14 cellular contexts compared by ENCODE assay signal in the genomic region with DNA sequence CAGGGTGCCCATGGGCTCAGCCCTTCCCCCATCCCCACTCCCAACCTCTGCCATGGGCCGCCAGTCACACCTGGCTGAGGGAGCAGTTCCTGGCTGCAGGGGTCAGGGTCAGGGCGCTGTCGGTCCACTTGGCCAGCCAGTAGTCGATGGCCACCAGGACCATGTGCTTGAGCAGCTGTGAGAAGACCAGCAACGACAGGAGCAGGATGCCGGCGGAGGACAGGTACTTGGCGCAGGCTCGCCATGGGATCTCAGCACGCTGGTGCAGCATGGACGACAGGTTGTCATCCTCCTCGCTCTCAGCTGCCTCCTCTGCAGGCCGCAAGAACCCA. TPM values are rescaled to one million over a fixed set of nuclear protein-coding genes. Genes with fewer than 3 reads are reported as not detected.
A peak's percentile ranks its signal among the peaks of the same experiment; 100 is the strongest.
DNase-seq lines count a peak whose midpoint lies in the region; ATAC-seq and TF ChIP-seq lines count a peak whose summit lies in the region.
"Had no signal": no experiment of that assay in that cellular context is flagged by ENCODE, and none has a peak within 500 bp of the region (broad histone marks: within the 10 kb centered on the region; RNA-seq: fewer than 3 reads in every experiment).

No MANE protein-coding gene starts in this region.

- H2AFZ ChIP-seq in PC-9, result no peak overlapping the region
- H2AFZ ChIP-seq: GM23338 had no signal

- H3K27me3 Mint-ChIP-seq in chondrocyte (ENCODE audit: low read depth), result peaks cover 8% of the 10 kb centered on the region
- H3K27me3 Mint-ChIP-seq in naive thymus-derived CD8-positive, alpha-beta T cell, result peaks cover 0 to 5% (median 0%) of the 10 kb centered on the region in 5 donors

- H3K4me1 ChIP-seq in thyroid gland (peaks cover 56 to 70% of the 10 kb centered on the region in 2 donors), PC-9 (replicated peaks; ENCODE audit: insufficient read depth) (peaks cover 5% of the 10 kb centered on the region)

- no peaks in the 10 kb centered on the region for H3K79me2 ChIP-seq in PC-9 (ENCODE audit: low read depth)

- DNase-seq in chondrocyte (ENCODE audit: low spot score), result peak; percentile 86
- DNase-seq in posterior vena cava (ENCODE audit: low spot score), result peak; percentile 76
- DNase-seq in thyroid gland, result peak in 1 of 2 donors; percentile 50
- no peak for DNase-seq in naive thymus-derived CD8-positive, alpha-beta T cell
- DNase-seq in PC-9, result no peak
- DNase-seq: CD8-positive, alpha-beta T cell; NCI-H1048; NCI-H1694; NCI-H345; NCI-H526 treated with DMSO at 0.1 percent for 48 hours; OCI-M1 had no signal

- intact Hi-C loops in posterior vena cava (cut with DNase I) (no loop called here), thyroid gland (cut with DNase I) (no loop called here), PC-9 (cut with micrococcal nuclease; ENCODE audit: unreplicated experiment) (no loop called here)

- no peaks in the 10 kb centered on the region for H3K36me3 Mint-ChIP-seq in chondrocyte (ENCODE audit: low read depth)
- H3K36me3 Mint-ChIP-seq in naive thymus-derived CD8-positive, alpha-beta T cell, result no peaks in the 10 kb centered on the region
- H3K36me3 Mint-ChIP-seq: CD8-positive, alpha-beta T cell had no signal

- WGBS in thyroid gland, 2 donors, result 95 to 96% methylated on average over 10 to 12 of the region's 13 CpGs

- POLR2A ChIA-PET in naive thymus-derived CD8-positive, alpha-beta T cell (lab: Charles Lee), result no interaction called here
- POLR2A ChIA-PET in PC-9 (lab: Charles Lee; ENCODE audit: unreplicated experiment), result no interaction called here

- H3K27ac ChIP-seq in C4-2B (peak overlapping the region; percentile 83), thyroid gland (peak overlapping the region; percentile 93 to 98 (median 98)), PC-9 (no peak overlapping the region)

- no TSS peak for BruUV-seq in PC-9 (replicated peaks; lab: Mats Ljungman, UMichigan)

- H3K9me3 ChIP-seq in thyroid gland (no peaks in the 10 kb centered on the region), PC-9 (ENCODE audit: insufficient read depth, low read depth) (no peaks in the 10 kb centered on the region)

- H3F3A ChIP-seq in PC-9 (ENCODE audit: insufficient read depth, low read depth), result no peaks in the 10 kb centered on the region

- ATAC-seq in naive thymus-derived CD8-positive, alpha-beta T cell, result no peak
- ATAC-seq in GM18519 (IDR thresholded peaks at IDR 0.05; ENCODE audit: low FRiP score, unreplicated experiment), result no peak
- ATAC-seq: CD8-positive, alpha-beta T cell; GM23338 had no signal

- no peak for TF ChIP-seq POLR2A in thyroid gland (IDR thresholded peaks at IDR 0.05)

- no peak overlapping the region for H3K27ac Mint-ChIP-seq in chondrocyte (ENCODE audit: unreplicated experiment)
- H3K27ac Mint-ChIP-seq in naive thymus-derived CD8-positive, alpha-beta T cell, result no peak overlapping the region
- H3K27ac Mint-ChIP-seq: CD8-positive, alpha-beta T cell; GM23338 had no signal

- CTCF ChIA-PET in PC-9 (lab: Charles Lee), result no interaction called here

- peaks cover 5% of the 10 kb centered on the region for H3K9me3 Mint-ChIP-seq in chondrocyte (ENCODE audit: low read depth)
- H3K9me3 Mint-ChIP-seq in naive thymus-derived CD8-positive, alpha-beta T cell, result no peaks in the 10 kb centered on the region
- H3K9me3 Mint-ChIP-seq: CD8-positive, alpha-beta T cell; GM23338 had no signal

- H3K4me3 Mint-ChIP-seq in chondrocyte (ENCODE audit: unreplicated experiment), result no peak overlapping the region
- no peak overlapping the region for H3K4me3 Mint-ChIP-seq in naive thymus-derived CD8-positive, alpha-beta T cell
- H3K4me3 Mint-ChIP-seq: CD8-positive, alpha-beta T cell; GM23338 had no signal

- no peaks in the 10 kb centered on the region for H3K27me3 ChIP-seq in thyroid gland
- peaks cover 29% of the 10 kb centered on the region; the same call in 1 of the 2 replicates for H3K27me3 ChIP-seq in PC-9 (ENCODE audit: insufficient read depth, low read depth)

- H3K36me3 ChIP-seq in thyroid gland (no peaks in the 10 kb centered on the region), PC-9 (ENCODE audit: low read depth) (no peaks in the 10 kb centered on the region)

- no peaks in the 10 kb centered on the region for H3K9me2 ChIP-seq in PC-9 (ENCODE audit: insufficient read depth)

- H4K20me1 ChIP-seq in PC-9 (ENCODE audit: insufficient read depth), result no peaks in the 10 kb centered on the region

- H3K4me3 ChIP-seq in thyroid gland (replicated peaks in 1 of 3), result no peak overlapping the region
- no peak overlapping the region for H3K4me3 ChIP-seq in PC-9
- H3K4me3 ChIP-seq: GM23338 had no signal

- no peak for TF ChIP-seq CTCF in C4-2B (conservative IDR thresholded peaks at IDR 0.05)
- TF ChIP-seq CTCF in chondrocyte (IDR thresholded peaks at IDR 0.05), result no peak
- no peak for TF ChIP-seq CTCF in thyroid gland (IDR thresholded peaks at IDR 0.05)
- no peak for TF ChIP-seq CTCF in PC-9 (conservative IDR thresholded peaks at IDR 0.05)

- H3K4me1 Mint-ChIP-seq in chondrocyte (ENCODE audit: low read depth), result peaks cover 10% of the 10 kb centered on the region
- H3K4me1 Mint-ChIP-seq in naive thymus-derived CD8-positive, alpha-beta T cell, result peaks cover 0 to 3% (median 0%) of the 10 kb centered on the region in 4 donors

- H3K4me2 ChIP-seq in PC-9, result no peak overlapping the region
- H3K4me2 ChIP-seq: GM23338 had no signal

RNA-seq across cellular contexts. Expression of gene KCNJ11, which starts 18.3 kb away (rescaled TPM):
- total RNA-seq in chondrocyte, result not detected in 3 replicates
- total RNA-seq in posterior vena cava, result 1 to 10 TPM in 1 of 2 donors, under 1 TPM in 1; 0.56 to 1.3 TPM
- total RNA-seq in thyroid gland, result 10 to 100 TPM in 3 of 4 donors, 1 to 10 TPM in 1; 7.3 to 18.9 (median 15.9) TPM
- total RNA-seq in naive thymus-derived CD8-positive, alpha-beta T cell, result under 1 TPM; 0.26 to 0.52 TPM
- polyA plus RNA-seq in naive thymus-derived CD8-positive, alpha-beta T cell, result not detected
- total RNA-seq in PC-9 (2021), result 0.26 and 0.93 TPM in 2 replicates

RNA-seq across cellular contexts. Expression of gene NCR3LG1, which starts 55.2 kb away (rescaled TPM):
- total RNA-seq in chondrocyte, result 7.5 to 9.4 TPM (median 7.9 TPM) in 3 replicates
- 1 to 10 TPM; 2.5 to 2.9 TPM for total RNA-seq in posterior vena cava
- total RNA-seq in thyroid gland, result 1 to 10 TPM; 2.8 to 7.8 (median 7.2) TPM
- 1 to 10 TPM; 5.5 to 5.7 TPM for total RNA-seq in naive thymus-derived CD8-positive, alpha-beta T cell
- polyA plus RNA-seq in naive thymus-derived CD8-positive, alpha-beta T cell, result under 1 TPM; 0.03 to 0.28 (median 0.21) TPM
- total RNA-seq in PC-9 (2021), result 0.15 and 0.33 TPM in 2 replicates

Comparison
In these comparisons a context has a peak if more than half of its experiments do, and no peak if none do; other contexts are left out.
1. DNase-seq: peak in chondrocyte (single experiment) and posterior vena cava (single experiment); none in naive thymus-derived CD8-positive, alpha-beta T cell (0 of 10) and PC-9 (0 of 2).